In the genomic region with DNA sequence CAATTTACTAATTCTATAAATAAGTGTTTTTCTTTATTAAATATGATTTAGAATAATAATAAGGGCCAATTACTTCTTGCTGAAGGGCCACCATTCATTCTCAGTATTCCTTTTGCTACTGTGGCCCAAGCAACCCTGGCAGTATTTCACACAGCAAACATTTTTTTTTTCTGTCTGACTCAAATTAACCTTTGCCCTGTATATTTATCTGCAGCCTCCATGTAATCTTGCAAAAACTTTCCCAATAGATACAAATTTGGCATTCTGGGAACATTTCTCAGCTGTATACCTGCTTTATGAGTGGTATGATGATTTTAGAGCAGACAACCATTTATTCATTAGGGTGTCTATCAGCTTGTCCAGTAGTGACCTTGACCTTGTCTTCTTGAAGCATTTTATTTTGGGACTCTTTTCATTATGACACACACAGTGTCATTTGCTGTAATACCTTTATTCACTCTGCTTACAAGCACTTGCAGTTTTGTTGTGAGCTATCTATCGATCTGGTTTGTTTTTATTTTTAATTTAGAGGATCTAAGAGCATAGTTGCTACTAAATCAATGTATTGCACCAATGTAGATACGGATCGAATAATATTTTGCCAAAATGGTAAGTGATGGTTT, we compare ENCODE assay signal across 24 cellular contexts.
A peak's percentile ranks its signal among the peaks of the same experiment; 100 is the strongest.
DNase-seq lines count a peak whose midpoint lies in the region; ATAC-seq and TF ChIP-seq lines count a peak whose summit lies in the region.
"Had no signal": no experiment of that assay in that cellular context is flagged by ENCODE, and none has a peak within 500 bp of the region (broad histone marks: within the 10 kb centered on the region; RNA-seq: fewer than 3 reads in every experiment).

No MANE protein-coding gene starts in this region.

- H3K4me3 ChIP-seq in choroid plexus epithelial cell (ENCODE audit: low read depth, low read length), result no peak overlapping the region
- H3K4me3 ChIP-seq: PC-9, SJSA1 had no signal

- ATAC-seq in stimulated activated effector memory CD8-positive, alpha-beta T cell treated with anti-CD3 and anti-CD28 coated beads, Interleukin-12 subunit alpha, Interleukin-12 subunit beta, amount 100 ng/mL, for 72 hours, result no peak
- ATAC-seq in HG02759 (IDR thresholded peaks at IDR 0.05; ENCODE audit: unreplicated experiment), result no peak
- no peak for ATAC-seq in HG03457 (IDR thresholded peaks at IDR 0.05; ENCODE audit: unreplicated experiment)

- H3K4me1 Mint-ChIP-seq in osteocyte (ENCODE audit: unreplicated experiment), result peaks cover 44% of the 10 kb centered on the region
- H3K4me1 Mint-ChIP-seq in stimulated activated effector memory CD8-positive, alpha-beta T cell treated with anti-CD3 and anti-CD28 coated beads, Interleukin-12 subunit alpha, Interleukin-12 subunit beta, amount 100 ng/mL, for 72 hours, result no peaks in the 10 kb centered on the region
- H3K4me1 Mint-ChIP-seq: CD8-positive, alpha-beta memory T cell; IgD-negative memory B cell had no signal

- H3K36me3 Mint-ChIP-seq in osteocyte (ENCODE audit: unreplicated experiment), result no peaks in the 10 kb centered on the region
- H3K36me3 Mint-ChIP-seq in stimulated activated effector memory CD8-positive, alpha-beta T cell treated with anti-CD3 and anti-CD28 coated beads, Interleukin-12 subunit alpha, Interleukin-12 subunit beta, amount 100 ng/mL, for 72 hours, result no peaks in the 10 kb centered on the region
- H3K36me3 Mint-ChIP-seq: CD14-positive monocyte; CD8-positive, alpha-beta memory T cell; IgD-negative memory B cell had no signal

- H3K9me3 Mint-ChIP-seq in osteocyte (ENCODE audit: unreplicated experiment), result no peaks in the 10 kb centered on the region
- peaks cover 2% of the 10 kb centered on the region for H3K9me3 Mint-ChIP-seq in stimulated activated effector memory CD8-positive, alpha-beta T cell treated with anti-CD3 and anti-CD28 coated beads, Interleukin-12 subunit alpha, Interleukin-12 subunit beta, amount 100 ng/mL, for 72 hours

- H3K27me3 Mint-ChIP-seq in osteocyte (ENCODE audit: unreplicated experiment), result no peaks in the 10 kb centered on the region
- H3K27me3 Mint-ChIP-seq: CD8-positive, alpha-beta memory T cell; IgD-negative memory B cell had no signal

- TF ChIP-seq CTCF in choroid plexus epithelial cell (conservative IDR thresholded peaks at IDR 0.05; ENCODE audit: low read depth, low read length) (no peak), osteocyte (IDR thresholded peaks at IDR 0.05) (no peak)

- DNase-seq in HCEC 1CT (peak; percentile 39), choroid plexus epithelial cell (ENCODE audit: low read depth) (peak; percentile 53), iris pigment epithelial cell (ENCODE audit: low read depth) (peak; percentile 39), osteocyte (ENCODE audit: extremely low spot score, unreplicated experiment) (no peak), retina (no peak)
- no peak for DNase-seq in stimulated activated effector memory CD8-positive, alpha-beta T cell treated with anti-CD3 and anti-CD28 coated beads, Interleukin-12 subunit alpha, Interleukin-12 subunit beta, amount 100 ng/mL, for 72 hours (ENCODE audit: low spot score in 2 of 2)
- DNase-seq: 8988T; ACHN; BE2C; CD8-positive, alpha-beta memory T cell; DMS 273 treated with DMSO at 0.1 percent for 48 hours; DMS79; GF-D8; MM.1S; NCI-H2029; NCI-H2227 treated with DMSO at 0.1 percent for 48 hours; NCI-H526 treated with DMSO at 0.1 percent for 48 hours; PC-9; Right ventricle myocardium superior had no signal

- H3K4me3 Mint-ChIP-seq in osteocyte (ENCODE audit: unreplicated experiment), result no peak overlapping the region
- H3K4me3 Mint-ChIP-seq in stimulated activated effector memory CD8-positive, alpha-beta T cell treated with anti-CD3 and anti-CD28 coated beads, Interleukin-12 subunit alpha, Interleukin-12 subunit beta, amount 100 ng/mL, for 72 hours, result no peak overlapping the region
- H3K4me3 Mint-ChIP-seq: CD14-positive monocyte; CD8-positive, alpha-beta memory T cell; IgD-negative memory B cell had no signal

- peak overlapping the region; percentile 0 for H3K27ac Mint-ChIP-seq in osteocyte (ENCODE audit: unreplicated experiment)
- H3K27ac Mint-ChIP-seq in stimulated activated effector memory CD8-positive, alpha-beta T cell treated with anti-CD3 and anti-CD28 coated beads, Interleukin-12 subunit alpha, Interleukin-12 subunit beta, amount 100 ng/mL, for 72 hours, result no peak overlapping the region
- H3K27ac Mint-ChIP-seq: CD14-positive monocyte; CD8-positive, alpha-beta memory T cell had no signal

Comparison
In these comparisons a context has a peak if more than half of its experiments do, and no peak if none do; other contexts are left out.
1. DNase-seq: peak in HCEC 1CT (single experiment), choroid plexus epithelial cell (single experiment) and iris pigment epithelial cell (single experiment); none in osteocyte (single experiment), stimulated activated effector memory CD8-positive, alpha-beta T cell treated with anti-CD3 and anti-CD28 coated beads, Interleukin-12 subunit alpha, Interleukin-12 subunit beta, amount 100 ng/mL, for 72 hours (0 of 2) and retina (single experiment).